Comparison of ENCODE assay signal across 1 cellular context in genomic region chr6:2917801-2918495, GRCh38.
TF ChIP-seq lines count a peak whose summit lies in the region.

No MANE protein-coding gene starts in this region.

TF ChIP-seq in K562, 482 proteins besides CTCF, POLR2A, EP300 and RAD21:
- TF ChIP-seq ZNF592 (IDR thresholded peaks at IDR 0.05) (0 out of 2 replicates have a peak, but pooled peaks have one; percentile 52), SMARCE1 (IDR thresholded peaks at IDR 0.05) (no peak), ZNF311 (CRISPR knock-in tag; IDR thresholded peaks at IDR 0.05) (0 out of 2 replicates have a peak, but pooled peaks have one; percentile 40), PTTG1 (tag; IDR thresholded peaks at IDR 0.05; ENCODE audit: low read depth) (0 out of 2 replicates have a peak, but pooled peaks have one; percentile 19), MEF2D (tag; conservative IDR thresholded peaks at IDR 0.05; ENCODE audit: low read depth) (0 out of 2 replicates have a peak, but pooled peaks have one; percentile 24), MYC (IDR thresholded peaks at IDR 0.05; ENCODE audit: low read depth, low read length) (0 out of 2 replicates have a peak, but pooled peaks have one; percentile 8), MYC (CRISPR knock-in tag; IDR thresholded peaks at IDR 0.05; ENCODE audit: borderline replicate concordance, low read depth) (no peak), CCNT2 (IDR thresholded peaks at IDR 0.05; ENCODE audit: borderline replicate concordance, extremely low read depth, insufficient read length, low read depth, low read length) (no peak)
TF ChIP-seq in K562: peak in this region for 5.
